In the genomic region with DNA sequence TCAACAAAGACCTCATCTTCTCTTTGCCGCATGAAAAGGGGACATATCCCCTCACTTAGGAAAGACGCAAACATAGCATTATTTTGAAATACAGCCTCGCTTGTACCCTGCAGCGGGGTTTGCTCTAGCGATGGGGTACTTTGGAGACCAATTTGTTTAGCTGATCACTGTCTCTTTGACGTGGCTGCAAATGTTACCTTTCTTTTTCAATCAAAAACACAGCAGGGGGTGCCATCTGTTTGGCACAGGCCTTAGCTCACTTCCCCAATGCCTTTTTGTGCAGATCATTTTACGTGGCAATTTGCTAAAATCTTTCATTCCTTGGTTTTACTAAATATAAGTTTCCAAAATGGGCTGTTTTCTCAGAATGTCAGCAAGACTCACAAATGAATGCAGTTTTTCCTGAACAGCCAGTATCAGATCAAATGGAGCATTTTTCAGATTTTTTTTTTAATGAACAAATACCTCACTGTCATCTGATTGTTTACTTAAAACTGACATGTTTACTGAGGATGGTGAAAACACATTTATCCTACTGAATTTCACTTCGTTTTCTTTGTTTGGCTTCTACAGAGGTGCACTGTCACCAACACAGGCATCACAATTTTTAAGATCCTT, we compare ENCODE assay signal across 13 cellular contexts.
DNase-seq lines count a peak whose midpoint lies in the region; ATAC-seq, FAIRE-seq and TF ChIP-seq lines count a peak whose summit lies in the region.
"Had no signal": no experiment of that assay in that cellular context is flagged by ENCODE, and none has a peak within 500 bp of the region (broad histone marks: within the 10 kb centered on the region; RNA-seq: fewer than 3 reads in every experiment).

No MANE protein-coding gene starts in this region.

- no peaks in the 10 kb centered on the region for H3K27me3 ChIP-seq in iPS-18a (ENCODE audit: control insufficient read depth, insufficient read depth, low read length)

- no peak overlapping the region for H3K4me3 Mint-ChIP-seq in endothelial cell (ENCODE audit: unreplicated experiment)
- H3K4me3 Mint-ChIP-seq: activated CD8-positive, alpha-beta T cell treated with anti-CD3 and anti-CD28 coated beads for 36 hours had no signal

- no peak overlapping the region for H3K27ac Mint-ChIP-seq in endothelial cell (ENCODE audit: unreplicated experiment)
- H3K27ac Mint-ChIP-seq: activated CD8-positive, alpha-beta T cell treated with anti-CD3 and anti-CD28 coated beads for 36 hours had no signal

- no peak for ATAC-seq in HG02763 (IDR thresholded peaks at IDR 0.05; ENCODE audit: unreplicated experiment)
- ATAC-seq: activated CD8-positive, alpha-beta T cell treated with anti-CD3 and anti-CD28 coated beads for 36 hours; GM12878 had no signal

- no peak for TF ChIP-seq CTCF in endothelial cell (IDR thresholded peaks at IDR 0.05; ENCODE audit: unreplicated experiment)
- no peak for TF ChIP-seq CTCF in kidney (IDR thresholded peaks at IDR 0.05; ENCODE audit: borderline replicate concordance, extremely low read depth, insufficient read depth)

- no peaks in the 10 kb centered on the region for H3K27me3 Mint-ChIP-seq in endothelial cell (ENCODE audit: unreplicated experiment)

- H3K36me3 ChIP-seq in iPS-18a (ENCODE audit: control insufficient read depth, low read depth, low read length), result no peaks in the 10 kb centered on the region
- H3K36me3 ChIP-seq in kidney (ENCODE audit: control insufficient read depth in 1 of 2, insufficient read depth in 2 of 2, low read length in 2 of 2), result no peaks in the 10 kb centered on the region

- DNase-seq in DMS 273 treated with DMSO at 0.1 percent for 48 hours (lab: John Stamatoyannopoulos, UW) (peak; percentile 54), NCI-H146 (lab: John Stamatoyannopoulos, UW) (peak; percentile 97), NCI-H748 treated with DMSO at 0.1 percent for 48 hours (lab: John Stamatoyannopoulos, UW) (peak; percentile 96), endothelial cell (ENCODE audit: low spot score) (no peak), NCI-H2029 treated with DMSO at 0.1 percent for 48 hours (lab: John Stamatoyannopoulos, UW) (no peak), kidney (no peak)
- DNase-seq: activated CD8-positive, alpha-beta T cell treated with anti-CD3 and anti-CD28 coated beads for 36 hours; activated gamma-delta T cell; H7 had no signal

- H3K27ac ChIP-seq in iPS-18a (ENCODE audit: low read length) (no peak overlapping the region), kidney (ENCODE audit: low read depth in 2 of 2, low read length in 2 of 2) (no peak overlapping the region)

- no peaks in the 10 kb centered on the region for H3K9me3 Mint-ChIP-seq in endothelial cell (ENCODE audit: unreplicated experiment)
- H3K9me3 Mint-ChIP-seq: activated CD8-positive, alpha-beta T cell treated with anti-CD3 and anti-CD28 coated beads for 36 hours had no signal

- intact Hi-C loops in kidney (cut with DNase I), result no loop called here

- peaks cover 59% of the 10 kb centered on the region for H3K4me1 ChIP-seq in iPS-18a (ENCODE audit: control insufficient read depth, low read depth, low read length)
- H3K4me1 ChIP-seq in kidney (ENCODE audit: control insufficient read depth in 1 of 2, insufficient read depth in 1 of 2, low read depth in 1 of 2, low read length in 2 of 2), result peaks cover 6 to 11% of the 10 kb centered on the region in 2 donors

- peaks cover 23% of the 10 kb centered on the region for H3K4me1 Mint-ChIP-seq in endothelial cell (ENCODE audit: unreplicated experiment)

- no peaks in the 10 kb centered on the region for H3K36me3 Mint-ChIP-seq in endothelial cell (ENCODE audit: low read depth, unreplicated experiment)

- peak overlapping the region; percentile 36 for H3K4me3 ChIP-seq in iPS-18a (ENCODE audit: low read length)
- no peak overlapping the region for H3K4me3 ChIP-seq in kidney (ENCODE audit: low read length in 2 of 2)
- H3K4me3 ChIP-seq: GM12878 had no signal

- H3K9me3 ChIP-seq in iPS-18a (ENCODE audit: control insufficient read depth, low read depth, low read length) (no peaks in the 10 kb centered on the region), kidney (ENCODE audit: control insufficient read depth in 1 of 2, low read length in 2 of 2) (no peaks in the 10 kb centered on the region)

- FAIRE-seq in kidney (lab: Jason Lieb, UNC), result no peak
- FAIRE-seq: endometrium, GM12878 had no signal

- H3K9ac ChIP-seq in iPS-18a (ENCODE audit: low read length) (peak overlapping the region; percentile 5), kidney (ENCODE audit: low read length in 2 of 2) (no peak overlapping the region)

Comparison
In these comparisons a context has a peak if more than half of its experiments do, and no peak if none do; other contexts are left out.
1. DNase-seq: peak in DMS 273 treated with DMSO at 0.1 percent for 48 hours (single experiment), NCI-H146 (single experiment) and NCI-H748 treated with DMSO at 0.1 percent for 48 hours (single experiment); none in endothelial cell (single experiment), NCI-H2029 treated with DMSO at 0.1 percent for 48 hours (single experiment) and kidney (single experiment).